Comparison of ENCODE assay signal across 28 cellular contexts in genomic region chr4:110371016-110371795, GRCh38.
DNase-seq lines count a peak whose midpoint lies in the region; FAIRE-seq and TF ChIP-seq lines count a peak whose summit lies in the region.
"Had no signal": no experiment of that assay in that cellular context is flagged by ENCODE, and none has a peak within 500 bp of the region (broad histone marks: within the 10 kb centered on the region; RNA-seq: fewer than 3 reads in every experiment).

No MANE protein-coding gene starts in this region.

- H3K4me2 ChIP-seq in astrocyte (ENCODE audit: low read length): no peak overlapping the region

- no peaks in the 10 kb centered on the region for H3K79me2 ChIP-seq in astrocyte (ENCODE audit: insufficient read depth, low read length)

- H3K9ac ChIP-seq in astrocyte (ENCODE audit: low read length): no peak overlapping the region

- H4K20me1 ChIP-seq in astrocyte (ENCODE audit: insufficient read depth, low read length): no peaks in the 10 kb centered on the region

- H3K36me3 ChIP-seq in astrocyte (ENCODE audit: insufficient read depth, low read length) (no peaks in the 10 kb centered on the region), thyroid gland (no peaks in the 10 kb centered on the region)
- H3K36me3 ChIP-seq: lower lobe of right lung had no signal

- no peak for TF ChIP-seq POLR2A in GM12892 (IDR thresholded peaks at IDR 0.05; ENCODE audit: low read depth, low read length)
- TF ChIP-seq POLR2A in thyroid gland (IDR thresholded peaks at IDR 0.05): no peak

- DNase-seq in GM12892 (ENCODE audit: insufficient read length) (no peak), astrocyte (ENCODE audit: low read depth) (peak; percentile 2), kidney tubule cell (ENCODE audit: low spot score) (peak; percentile 97), skeletal muscle cell (ENCODE audit: low read depth) (peak; percentile 55), NCI-H146 (lab: John Stamatoyannopoulos, UW) (no peak), thyroid gland (no peak)
- DNase-seq in stimulated activated CD4-positive, alpha-beta T cell treated with anti-CD3 and anti-CD28 coated beads, Interleukin-1b, Interleukin-23, amount 100 ng/mL, for 48 hours: no peak
- DNase-seq: activated CD4-positive, alpha-beta memory T cell treated with anti-CD3 and anti-CD28 coated beads for 36 hours; activated CD8-positive, alpha-beta memory T cell treated with anti-CD3 and anti-CD28 coated beads, Interleukin-2, amount 50 U/mL, for 48 hours; activated naive CD8-positive, alpha-beta T cell treated with anti-CD3 and anti-CD28 coated beads for 36 hours; CD8-positive, alpha-beta memory T cell; DMS53; effector CD4-positive, alpha-beta T cell; erythroblast; GDM1; hypothalamus; lower lobe of right lung; NCI-H2081; NCI-H82; OCI-M1; SHP77; stimulated activated CD4-positive, alpha-beta T cell treated with anti-CD3 and anti-CD28 coated beads, Interleukin-4, amount 100 ng/mL, for 4 hours; stimulated activated naive CD4-positive, alpha-beta T cell; testis had no signal

- H3K27me3 Mint-ChIP-seq in astrocyte (ENCODE audit: low read depth, unreplicated experiment): no peaks in the 10 kb centered on the region

- TF ChIP-seq CTCF in astrocyte (IDR thresholded peaks at IDR 0.05; ENCODE audit: insufficient read depth, low read depth, low read length): no peak
- no peak for TF ChIP-seq CTCF in thyroid gland (IDR thresholded peaks at IDR 0.05)

- 54 to 62% methylated on average over 4 of the region's 4 CpGs for WGBS in thyroid gland, 2 donors

- peak overlapping the region; percentile 7 for H3K27ac Mint-ChIP-seq in astrocyte (ENCODE audit: unreplicated experiment)
- H3K27ac Mint-ChIP-seq: activated CD4-positive, alpha-beta memory T cell treated with anti-CD3 and anti-CD28 coated beads for 36 hours; activated naive CD8-positive, alpha-beta T cell treated with anti-CD3 and anti-CD28 coated beads for 36 hours; activated T-helper 2 cell treated with anti-CD3 and anti-CD28 coated beads, Interferon-gamma antibody, Interleukin-2, Interleukin-4, amounts not matched to agents 10 μg/mL and 5 μg/mL and 100 μg/mL, durations not matched to agents 14 hours and 24 hours and 36 hours; CD8-positive, alpha-beta memory T cell had no signal

- H3K27me3 ChIP-seq in astrocyte (ENCODE audit: insufficient read depth, low read length) (no peaks in the 10 kb centered on the region), thyroid gland (no peaks in the 10 kb centered on the region)
- H3K27me3 ChIP-seq: foreskin keratinocyte, testis had no signal

- no peaks in the 10 kb centered on the region for H3K9me3 ChIP-seq in astrocyte (ENCODE audit: insufficient read depth, low read depth, low read length)
- H3K9me3 ChIP-seq in thyroid gland: no peaks in the 10 kb centered on the region
- H3K9me3 ChIP-seq: lower lobe of right lung, testis had no signal

- no peaks in the 10 kb centered on the region for H3K36me3 Mint-ChIP-seq in astrocyte (ENCODE audit: low read depth, unreplicated experiment)
- H3K36me3 Mint-ChIP-seq: activated CD4-positive, alpha-beta memory T cell treated with anti-CD3 and anti-CD28 coated beads for 36 hours; activated naive CD8-positive, alpha-beta T cell treated with anti-CD3 and anti-CD28 coated beads for 36 hours; CD8-positive, alpha-beta memory T cell had no signal

- peaks cover 8% of the 10 kb centered on the region for H3K4me1 Mint-ChIP-seq in astrocyte (ENCODE audit: low read depth, unreplicated experiment)
- H3K4me1 Mint-ChIP-seq: activated naive CD8-positive, alpha-beta T cell treated with anti-CD3 and anti-CD28 coated beads for 36 hours; CD8-positive, alpha-beta memory T cell had no signal

- FAIRE-seq in GM12892 (lab: Jason Lieb, UNC): peak; percentile 5
- FAIRE-seq in astrocyte (lab: Jason Lieb, UNC): no peak
- FAIRE-seq: GM18507 had no signal

- intact Hi-C loops in thyroid gland (cut with DNase I): no loop called here

- H3K4me1 ChIP-seq in astrocyte (ENCODE audit: insufficient read depth, low read length): no peaks in the 10 kb centered on the region
- H3K4me1 ChIP-seq in thyroid gland: no peaks in the 10 kb centered on the region
- H3K4me1 ChIP-seq: foreskin keratinocyte, lower lobe of right lung, testis had no signal

- H3K4me3 ChIP-seq in astrocyte (ENCODE audit: insufficient read depth, low read depth, low read length) (no peak overlapping the region), skeletal muscle cell (ENCODE audit: low read depth, low read length) (no peak overlapping the region), thyroid gland (replicated peaks in 1 of 3) (no peak overlapping the region)
- H3K4me3 ChIP-seq: lower lobe of right lung, testis had no signal

- H3K27ac ChIP-seq in astrocyte (ENCODE audit: low read depth, low read length) (no peak overlapping the region), thyroid gland (no peak overlapping the region)
- H3K27ac ChIP-seq: foreskin keratinocyte, HL-60, lower lobe of right lung, testis had no signal

- H3K9me3 Mint-ChIP-seq in astrocyte (ENCODE audit: unreplicated experiment): peaks cover 10% of the 10 kb centered on the region
- H3K9me3 Mint-ChIP-seq: activated CD4-positive, alpha-beta memory T cell treated with anti-CD3 and anti-CD28 coated beads for 36 hours; activated naive CD8-positive, alpha-beta T cell treated with anti-CD3 and anti-CD28 coated beads for 36 hours; activated T-helper 2 cell treated with anti-CD3 and anti-CD28 coated beads, Interferon-gamma antibody, Interleukin-2, Interleukin-4, amounts not matched to agents 10 μg/mL and 5 μg/mL and 100 μg/mL, durations not matched to agents 14 hours and 24 hours and 36 hours had no signal

- no peak overlapping the region for H3K4me3 Mint-ChIP-seq in astrocyte (ENCODE audit: unreplicated experiment)
- H3K4me3 Mint-ChIP-seq: activated CD4-positive, alpha-beta memory T cell treated with anti-CD3 and anti-CD28 coated beads for 36 hours; activated naive CD8-positive, alpha-beta T cell treated with anti-CD3 and anti-CD28 coated beads for 36 hours; CD8-positive, alpha-beta memory T cell had no signal

- no peak overlapping the region for H2AFZ ChIP-seq in astrocyte (ENCODE audit: low read depth, low read length)

Comparison
In these comparisons a context has a peak if more than half of its experiments do, and no peak if none do; other contexts are left out.
1. DNase-seq: peak in astrocyte (single experiment), kidney tubule cell (single experiment) and skeletal muscle cell (single experiment); none in GM12892 (single experiment), stimulated activated CD4-positive, alpha-beta T cell treated with anti-CD3 and anti-CD28 coated beads, Interleukin-1b, Interleukin-23, amount 100 ng/mL, for 48 hours (single experiment), NCI-H146 (single experiment) and thyroid gland (0 of 2).